In genomic region chr5:38250752-38251448, GRCh38 we compare ENCODE assay signal across 22 cellular contexts. TPM values are rescaled to one million over a fixed set of nuclear protein-coding genes. Genes with fewer than 3 reads are reported as not detected.
DNase-seq lines count a peak whose midpoint lies in the region.
"Had no signal": no experiment of that assay in that cellular context is flagged by ENCODE, and none has a peak within 500 bp of the region (broad histone marks: within the 10 kb centered on the region; RNA-seq: fewer than 3 reads in every experiment).

No MANE protein-coding gene starts in this region.

- no peak overlapping the region for H4K8ac ChIP-seq in mesenchymal stem cell (ENCODE audit: low read length)

- H3K9me3 ChIP-seq in mesenchymal stem cell (ENCODE audit: control insufficient read depth, low read length), result peaks cover 9% of the 10 kb centered on the region
- H3K9me3 ChIP-seq: A549, BE2C had no signal

- DNase-seq in Daoy (ENCODE audit: low read depth) (peak; percentile 35), H7 (peak; percentile 13), RPMI7951 (ENCODE audit: low read depth) (peak; percentile 44), mesenchymal stem cell (peak; percentile 33), GDM1 (lab: John Stamatoyannopoulos, UW) (no peak), NCI-H774 (lab: John Stamatoyannopoulos, UW) (no peak), NCI-H2029 (lab: John Stamatoyannopoulos, UW) (no peak)
- DNase-seq: BE2C, DMS53, EL, GM23248, IMR-90, MV-4-11, NCI-H1105 treated with DMSO at 0.1 percent for 48 hours, NCI-H1694, NCI-H69, SHP77 treated with DMSO at 0.1 percent for 48 hours, SW 1271, T-helper 2 cell had no signal

- H4K91ac ChIP-seq in mesenchymal stem cell (ENCODE audit: low read length), result peak overlapping the region; percentile 75

- no peak overlapping the region for H2BK120ac ChIP-seq in mesenchymal stem cell (ENCODE audit: low read depth, low read length)

- H3K27me3 ChIP-seq in H7 (ENCODE audit: control insufficient read depth, insufficient read depth, low read length) (peaks cover 11% of the 10 kb centered on the region), mesenchymal stem cell (ENCODE audit: control insufficient read depth in 1 of 2, insufficient read depth in 1 of 2, low read length in 2 of 2) (peaks cover 13 to 53% of the 10 kb centered on the region in 2 experiments)
- H3K27me3 ChIP-seq: BE2C had no signal

- H3K36me3 ChIP-seq in H7 (replicated peaks; ENCODE audit: control insufficient read depth, insufficient read depth, low read length), result no peaks in the 10 kb centered on the region
- no peaks in the 10 kb centered on the region for H3K36me3 ChIP-seq in mesenchymal stem cell (ENCODE audit: control insufficient read depth in 1 of 2, insufficient read depth in 2 of 2, low read depth in 1 of 2, low read length in 2 of 2)
- H3K36me3 ChIP-seq: BE2C had no signal

- no peak overlapping the region for H2AK5ac ChIP-seq in mesenchymal stem cell (ENCODE audit: low read length, severe bottlenecking)

- no peak overlapping the region for H2BK15ac ChIP-seq in mesenchymal stem cell (ENCODE audit: low read depth, poor library complexity, severe bottlenecking)

- H3K4me3 ChIP-seq in H7 (ENCODE audit: insufficient read depth, low read depth, low read length), result no peak overlapping the region
- H3K4me3 ChIP-seq in mesenchymal stem cell (ENCODE audit: insufficient read depth in 1 of 2, low read depth in 1 of 2, low read length in 2 of 2), result no peak overlapping the region
- H3K4me3 ChIP-seq: A549, GM23248, SK-N-MC had no signal

- H3K14ac ChIP-seq in mesenchymal stem cell (ENCODE audit: low read length in 2 of 2), result peak overlapping the region in 1 of 2 experiments; percentile 23

- H3K18ac ChIP-seq in mesenchymal stem cell (ENCODE audit: low read depth in 1 of 2, low read length in 2 of 2), result no peak overlapping the region

- H3K23ac ChIP-seq in mesenchymal stem cell (ENCODE audit: low read length in 2 of 2), result peak overlapping the region in 1 of 2 experiments; percentile 34

- H2AFZ ChIP-seq in mesenchymal stem cell (ENCODE audit: low read depth, low read length), result no peak overlapping the region
- H2AFZ ChIP-seq: GM23248 had no signal

- no peak overlapping the region for H3K4ac ChIP-seq in mesenchymal stem cell (ENCODE audit: low read depth in 1 of 2, low read length in 2 of 2)

- H3K27ac ChIP-seq in mesenchymal stem cell (ENCODE audit: low read length, poor library complexity, severe bottlenecking), result no peak overlapping the region
- H3K27ac ChIP-seq: A549, GM23248, SK-N-MC had no signal

- H2BK5ac ChIP-seq in mesenchymal stem cell (ENCODE audit: low read depth, low read length, poor library complexity, severe bottlenecking), result no peak overlapping the region

- H3K4me1 ChIP-seq in mesenchymal stem cell (ENCODE audit: control insufficient read depth, insufficient read depth, low read depth, low read length), result no peaks in the 10 kb centered on the region
- H3K4me1 ChIP-seq: A549, BE2C had no signal

- H3K9ac ChIP-seq in mesenchymal stem cell (ENCODE audit: low read length), result no peak overlapping the region
- H3K9ac ChIP-seq: GM23248 had no signal

- no peak overlapping the region for H3K4me2 ChIP-seq in mesenchymal stem cell (ENCODE audit: low read length, poor library complexity, severe bottlenecking)
- H3K4me2 ChIP-seq: A549 had no signal

- 80% methylated on average over 8 of the region's 8 CpGs for WGBS in mesenchymal stem cell

- H3K79me1 ChIP-seq in mesenchymal stem cell (replicated peaks; ENCODE audit: low read length, poor library complexity, severe bottlenecking), result no peaks in the 10 kb centered on the region

- no peak overlapping the region for H2BK12ac ChIP-seq in mesenchymal stem cell (ENCODE audit: low read length in 2 of 2)

RNA-seq across cellular contexts. Expression of gene EGFLAM, which starts 7.5 kb away (rescaled TPM):
- total RNA-seq in Daoy (2014; rRNA removed; shearing (Covaris generic)), result 5.5 and 7.4 TPM in 2 replicates
- total RNA-seq in H7 (2014; rRNA removed; shearing (Covaris generic)), result 1.3 and 1.7 TPM in 2 replicates
- 0.12 and 1.3 TPM in 2 replicates for total RNA-seq in RPMI7951 (2014; rRNA removed; shearing (Covaris generic))
- polyA plus RNA-seq in mesenchymal stem cell (2013, experiment 1 of 2), result 0.22 TPM
- polyA plus RNA-seq in mesenchymal stem cell (2013, experiment 2 of 2), result 0.22 TPM
- total RNA-seq: GM23248, OCI-LY7 had no signal
- polyA plus RNA-seq: GM23248 had no signal

Comparison
In these comparisons a context has a peak if more than half of its experiments do, and no peak if none do; other contexts are left out.
1. DNase-seq: peak in Daoy (single experiment), H7 (single experiment), RPMI7951 (single experiment) and mesenchymal stem cell (single experiment); none in GDM1 (single experiment), NCI-H774 (single experiment) and NCI-H2029 (single experiment).